7 cellular contexts compared by ENCODE assay signal in the genomic region with DNA sequence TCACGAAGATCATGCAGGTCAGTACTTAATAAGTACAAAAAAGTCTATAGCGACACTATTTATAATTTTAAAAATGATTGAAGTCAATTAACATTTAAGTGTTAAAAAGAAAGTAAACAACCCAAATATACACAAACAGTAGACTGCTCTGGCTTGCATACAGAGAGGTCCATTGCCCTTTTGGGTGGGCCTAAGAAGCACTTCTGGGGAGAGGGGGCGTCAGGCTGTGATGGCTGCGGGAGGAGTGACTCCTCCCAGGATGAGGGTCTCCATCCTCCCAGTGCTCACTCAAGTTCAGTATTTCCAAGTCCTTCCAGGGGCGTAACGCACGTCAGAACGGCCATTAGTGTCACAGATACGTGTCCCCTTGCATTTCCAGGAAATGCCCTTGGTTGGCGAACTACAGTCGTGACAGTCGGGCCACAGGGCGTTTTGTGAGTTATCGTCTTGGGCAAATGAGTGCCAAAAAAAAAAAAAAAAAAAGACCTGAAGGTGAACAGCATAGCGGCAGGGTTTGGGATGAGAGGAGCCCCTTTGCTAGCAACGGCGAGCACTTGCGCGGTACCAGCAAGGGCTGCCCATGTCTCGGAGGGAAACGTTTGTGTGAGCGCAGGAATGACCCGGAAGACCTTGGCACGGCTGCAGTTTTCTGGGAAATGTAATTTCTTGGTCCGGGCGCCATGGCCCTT. TPM values are rescaled to one million over a fixed set of nuclear protein-coding genes. Genes with fewer than 3 reads are reported as not detected.
DNase-seq lines count a peak whose midpoint lies in the region; ATAC-seq, FAIRE-seq and TF ChIP-seq lines count a peak whose summit lies in the region.

A gene with protein sequence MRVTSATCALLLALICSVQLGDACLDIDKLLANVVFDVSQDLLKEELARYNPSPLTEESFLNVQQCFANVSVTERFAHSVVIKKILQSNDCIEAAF (minus strand): TSS at position 463 of the 689 bp plus-strand sequence. CDS start 82,596 bp downstream, outside the sequence.

- peak within 1 kb of the TSS; percentile 97 for H2AFZ ChIP-seq in MM.1S (ENCODE audit: low read length)
- H2AFZ ChIP-seq in K562 (ENCODE audit: low read depth, low read length), result peak within 1 kb of the TSS; percentile 45; the same call in 1 of the 2 replicates

- TF ChIP-seq CTCF in MM.1S (IDR thresholded peaks at IDR 0.05; ENCODE audit: low read length) (no peak), K562 (IDR thresholded peaks at IDR 0.05 in 2 of 3, conservative IDR thresholded peaks at IDR 0.05 in 1 of 3; ENCODE audit: insufficient read depth in 2 of 3, low read depth in 1 of 3, low read length in 3 of 3) (no peak)

- in situ Hi-C loops in K562 (cut with MboI), result no loop called here

- H4K20me1 ChIP-seq in MM.1S (ENCODE audit: insufficient read depth, low read length), result no peaks in the 10 kb centered on the region
- H4K20me1 ChIP-seq in K562 (replicated peaks; ENCODE audit: control insufficient read depth, insufficient read depth, low read length), result no peaks in the 10 kb centered on the region

- H3K9me1 ChIP-seq in K562 (ENCODE audit: control insufficient read depth, insufficient read depth, low read length), result no peaks in the 10 kb centered on the region

- TF ChIP-seq POLR2A in K562 (conservative IDR thresholded peaks at IDR 0.05), result no peak

- H3K79me2 ChIP-seq in MM.1S (ENCODE audit: low read length), result no peaks in the 10 kb centered on the region
- no peaks in the 10 kb centered on the region for H3K79me2 ChIP-seq in K562 (ENCODE audit: control insufficient read depth, insufficient read depth, low read length)

- H3K9me2 ChIP-seq in MM.1S (replicated peaks; ENCODE audit: insufficient read depth, low read length), result no peaks in the 10 kb centered on the region

- POLR2A ChIA-PET in HEK293T (lab: Yijun Ruan, JAX) (interaction anchor here (0.5 to 1.3 kb wide), 5 partner anchors 9 to 341 kb away, joined by 3 to 7 read pairs (median 6); a partner anchor contains a TSS), K562 (lab: Yijun Ruan, JAX) (interaction anchor here (0.7 to 1.0 kb wide), 2 partner anchors 31 to 169 kb away, joined by 4 read pairs; no protein-coding TSS in a partner anchor)

- CTCF ChIA-PET in HEK293T (lab: Yijun Ruan, JAX) (no interaction called here), K562 (lab: Yijun Ruan, JAX; ENCODE audit: low intra/inter-chr PET ratio) (no interaction called here)

- H3K4me3 ChIP-seq in MM.1S (ENCODE audit: low read length) (peak within 1 kb of the TSS; percentile 91), K562 (no peak within 1 kb of the TSS), iPS-20b (ENCODE audit: low read length) (peak within 1 kb of the TSS; percentile 84), small intestine (ENCODE audit: low read depth in 1 of 2, low read length in 2 of 2) (peak within 1 kb of the TSS; percentile 85 to 97)

- intact Hi-C loops in K562 (cut with micrococcal nuclease), result no loop called here

- peak within 1 kb of the TSS; percentile 90 for H3K4me2 ChIP-seq in MM.1S (ENCODE audit: low read depth, low read length)
- no peak within 1 kb of the TSS for H3K4me2 ChIP-seq in K562 (ENCODE audit: insufficient read depth, low read length)

- no peaks in the 10 kb centered on the region for H3K36me3 ChIP-seq in MM.1S (replicated peaks; ENCODE audit: insufficient read depth, low read length)
- no peaks in the 10 kb centered on the region for H3K36me3 ChIP-seq in K562 (ENCODE audit: control insufficient read depth, insufficient read depth, low read length)
- H3K36me3 ChIP-seq in iPS-20b (ENCODE audit: insufficient read depth, low read depth, low read length), result peaks cover 27% of the 10 kb centered on the region
- peaks cover 4 to 9% of the 10 kb centered on the region in 2 donors for H3K36me3 ChIP-seq in small intestine (ENCODE audit: control insufficient read depth in 2 of 2, insufficient read depth in 2 of 2, low read length in 2 of 2)

- no peak for TF ChIP-seq EP300 in K562 (IDR thresholded peaks at IDR 0.05; ENCODE audit: low read length)

- no peaks in the 10 kb centered on the region for H3F3A ChIP-seq in MM.1S (ENCODE audit: insufficient read depth, low read length)

- BruUV-seq in K562 (replicated peaks; lab: Mats Ljungman, UMichigan), result no TSS peak

- H3K9me3 ChIP-seq in MM.1S (replicated peaks; ENCODE audit: insufficient read depth, low read length) (no peaks in the 10 kb centered on the region), K562 (replicated peaks; ENCODE audit: control insufficient read depth, insufficient read depth, low read depth, low read length) (no peaks in the 10 kb centered on the region), iPS-20b (ENCODE audit: insufficient read depth, low read depth, low read length) (peaks cover 17% of the 10 kb centered on the region), small intestine (ENCODE audit: control insufficient read depth, low read depth) (no peaks in the 10 kb centered on the region)

- H3K27me3 ChIP-seq in MM.1S (replicated peaks; ENCODE audit: insufficient read depth, low read length), result no peaks in the 10 kb centered on the region
- H3K27me3 ChIP-seq in K562 (ENCODE audit: control insufficient read depth in 2 of 2, insufficient read depth in 2 of 2, low read length in 2 of 2), result peaks cover 0 to 15% of the 10 kb centered on the region in 2 experiments; a peak in 2 of 5 replicates
- peaks cover 14% of the 10 kb centered on the region; the same call in 1 of the 2 replicates for H3K27me3 ChIP-seq in iPS-20b (ENCODE audit: insufficient read depth, low read length)
- H3K27me3 ChIP-seq in small intestine (ENCODE audit: control insufficient read depth in 2 of 2, insufficient read depth in 2 of 2, low read length in 2 of 2), result no peaks in the 10 kb centered on the region

- H3K9ac ChIP-seq in MM.1S (ENCODE audit: low read length) (peak within 1 kb of the TSS; percentile 84), K562 (ENCODE audit: insufficient read depth in 1 of 2, low read depth in 2 of 2, low read length in 2 of 2) (no peak within 1 kb of the TSS), iPS-20b (ENCODE audit: low read depth, low read length) (peak within 1 kb of the TSS; percentile 89)

- no peak for FAIRE-seq in K562 (lab: Jason Lieb, UNC)
- no peak for FAIRE-seq in small intestine (lab: Jason Lieb, UNC)

- 25% methylated on average over 26 of the region's 26 CpGs for WGBS in K562 (ENCODE audit: insufficient coverage, low coverage, missing lambda C conversion rate)
- WGBS in small intestine, 3 donors, result 4 to 7% (median 6%) methylated on average over 26 of the region's 26 CpGs

- H3K27ac ChIP-seq in MM.1S (ENCODE audit: low read length) (peak within 1 kb of the TSS; percentile 83), K562 (ENCODE audit: extremely low read depth, low read depth, low read length) (no peak within 1 kb of the TSS), iPS-20b (ENCODE audit: low read length) (peak within 1 kb of the TSS; percentile 18), small intestine (ENCODE audit: low read depth in 1 of 2, low read length in 1 of 2) (peak within 1 kb of the TSS; percentile 98 to 100)

- no peak for TF ChIP-seq RAD21 in K562 (CRISPR knock-in tag; conservative IDR thresholded peaks at IDR 0.05 in 1 of 2, IDR thresholded peaks at IDR 0.05 in 1 of 2)

- peak; percentile 68 for DNase-seq in HEK293T (ENCODE audit: extremely low spot score)
- no peak for DNase-seq in MM.1S
- peak; percentile 84 for DNase-seq in SIG-M5 treated with dmso at 0.1 percent for 504 hours (lab: John Stamatoyannopoulos, UW; ENCODE audit: unreplicated experiment)
- DNase-seq in K562 (ENCODE audit: extremely low read depth in 1 of 4, low spot score in 3 of 4), result no peak
- DNase-seq in small intestine, result no peak

- ATAC-seq in GM18498 (IDR thresholded peaks at IDR 0.05; ENCODE audit: unreplicated experiment) (peak; percentile 56), K562 (no peak)

- no peaks in the 10 kb centered on the region for H3K4me1 ChIP-seq in MM.1S (ENCODE audit: low read length)
- peaks cover 0 to 6% of the 10 kb centered on the region in 2 experiments; a peak in 1 of 5 replicates for H3K4me1 ChIP-seq in K562 (replicated peaks in 1 of 2; ENCODE audit: control insufficient read depth in 2 of 2, insufficient read depth in 2 of 2, low read length in 2 of 2)
- H3K4me1 ChIP-seq in iPS-20b (ENCODE audit: insufficient read depth, low read length), result no peaks in the 10 kb centered on the region
- H3K4me1 ChIP-seq in small intestine (ENCODE audit: control insufficient read depth in 2 of 2, insufficient read depth in 1 of 2, low read depth in 1 of 2, low read length in 1 of 2), result peaks cover 4 to 7% of the 10 kb centered on the region in 2 donors

TF ChIP-seq in HEK293T, 16 proteins besides CTCF, POLR2A, EP300 and RAD21 (continues in another document):
- TF ChIP-seq ARNT (IDR thresholded peaks at IDR 0.05) (no peak), TARDBP (IDR thresholded peaks at IDR 0.05) (no peak), FOXA1 (IDR thresholded peaks at IDR 0.05) (no peak), HDGF (IDR thresholded peaks at IDR 0.05; ENCODE audit: borderline replicate concordance) (no peak), ZNF384 (IDR thresholded peaks at IDR 0.05) (no peak), ELF4 (IDR thresholded peaks at IDR 0.05) (peak; percentile 77)

TF ChIP-seq in K562, 482 proteins besides CTCF, POLR2A, EP300 and RAD21 (continues in another document):
- TF ChIP-seq SLC30A9 (CRISPR knock-in tag; IDR thresholded peaks at IDR 0.05) (no peak), CAMTA2 (CRISPR knock-in tag; conservative IDR thresholded peaks at IDR 0.05) (no peak), RBBP5 (IDR thresholded peaks at IDR 0.05; ENCODE audit: borderline replicate concordance, insufficient read depth, low read length, poor library complexity, severe bottlenecking) (no peak)

RNA-seq across cellular contexts. Expression of the gene that starts here (rescaled TPM):
- 0.12 and 0.65 TPM in 2 replicates for total RNA-seq in K562 (2011; cell fraction: chromatin; rRNA removed; ENCODE audit: low replicate concordance)
- total RNA-seq in K562 (2011; cell fraction: nucleolus; rRNA removed), result not detected in 2 replicates
- total RNA-seq in K562 (2011; cell fraction: nucleoplasm; rRNA removed), result 0.23 and 0.37 TPM in 2 replicates
- total RNA-seq in K562 (2014; rRNA removed), result 0.20 TPM in 1 of 2 replicates, not detected in the other
- not detected in 2 replicates for total RNA-seq in K562 (2014; rRNA removed; fragmentation: Illumina TruSeq; extraction: Trizol)
- 0.08 TPM in 1 of 2 replicates, not detected in the other for total RNA-seq in K562 (2015; rRNA removed; fragmentation: Illumina TruSeq; extraction: Trizol)
- total RNA-seq in K562 (2021), result not detected in 2 replicates
- polyA plus RNA-seq in K562 (2011; rRNA removed), result not detected in 2 replicates
- polyA plus RNA-seq in K562 (2011; cell fraction: cytosol; rRNA removed), result not detected in 2 replicates
- not detected in 2 replicates for polyA plus RNA-seq in K562 (2011; cell fraction: nucleus; rRNA removed)
- 0.09 and 0.29 TPM in 2 replicates for polyA plus RNA-seq in K562 (2012)
- polyA plus RNA-seq in K562 (2014; fragmentation: Illumina TruSeq; extraction: Trizol), result not detected in 2 replicates
- polyA plus RNA-seq in K562 (2014; fragmentation: Nextera tagmentation; extraction: Ambion mirVana), result not detected
- polyA plus RNA-seq in K562 (2014; rRNA removed), result not detected in 2 replicates
- not detected in 2 replicates for polyA minus RNA-seq in K562 (2011; rRNA and poly(A)+ RNA removed)
- not detected in 2 replicates for polyA minus RNA-seq in K562 (2011; cell fraction: cytosol; rRNA and poly(A)+ RNA removed)
- not detected in 2 replicates for polyA minus RNA-seq in K562 (2011; cell fraction: nucleus; rRNA and poly(A)+ RNA removed)
- polyA plus RNA-seq in small intestine, result under 1 TPM in 1 of 3 donors, not detected in 2; 0.15 TPM

Comparison
In these comparisons a context has a peak if more than half of its experiments do, and no peak if none do; other contexts are left out.
1. DNase-seq: peak in HEK293T (single experiment) and SIG-M5 treated with dmso at 0.1 percent for 504 hours (single experiment); none in MM.1S (single experiment), K562 (0 of 4) and small intestine (single experiment).
2. H3K9ac ChIP-seq: peak in MM.1S (single experiment) and iPS-20b (single experiment); none in K562 (0 of 2).